ENCODE assay signal across 1 cellular context in the genomic region with DNA sequence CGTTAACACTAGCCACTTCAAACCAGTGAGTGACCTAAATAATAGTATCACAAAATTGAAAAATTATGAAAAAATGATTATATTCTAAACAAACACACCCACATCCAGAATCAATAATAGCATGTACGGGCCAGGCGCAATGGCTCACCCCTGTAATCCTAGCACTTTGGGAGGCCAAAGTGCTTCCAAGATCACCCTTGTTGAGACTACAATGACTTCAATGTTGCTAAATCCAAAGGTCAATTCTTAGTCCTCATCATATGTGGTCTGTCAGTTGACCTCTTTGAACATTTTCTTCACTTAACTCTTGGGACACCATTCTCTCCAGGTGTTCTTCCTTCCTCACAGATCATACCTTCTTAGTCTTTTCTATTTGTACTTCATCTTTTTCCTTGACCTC.
A peak's percentile ranks its signal among the peaks of the same experiment; 100 is the strongest.
TF ChIP-seq lines count a peak whose summit lies in the region.

No MANE protein-coding gene starts in this region.

TF ChIP-seq in HepG2, 621 proteins besides CTCF, POLR2A, EP300 and RAD21:
- TF ChIP-seq ZNF652 (CRISPR knock-in tag; IDR thresholded peaks at IDR 0.05; ENCODE audit: borderline replicate concordance, low read depth) (peak; percentile 53; the same call in 1 of the 2 replicates), ATRX (CRISPR knock-in tag; IDR thresholded peaks at IDR 0.05; ENCODE audit: borderline replicate concordance) (no peak), KDM2A (CRISPR knock-in tag; IDR thresholded peaks at IDR 0.05; ENCODE audit: borderline replicate concordance, low read depth) (no peak), HNF4A (CRISPR knock-in tag; IDR thresholded peaks at IDR 0.05) (peak; percentile 61; the same call in 1 of the 2 replicates), HNF4G (IDR thresholded peaks at IDR 0.05; ENCODE audit: borderline replicate concordance, low read depth, low read length) (peak; percentile 19; the same call in 1 of the 2 replicates), HNF4G (CRISPR knock-in tag; IDR thresholded peaks at IDR 0.05; ENCODE audit: borderline replicate concordance, low read depth) (no peak), SATB2 (CRISPR knock-in tag; IDR thresholded peaks at IDR 0.05) (no peak)
- TF ChIP-seq, protein P1, sequence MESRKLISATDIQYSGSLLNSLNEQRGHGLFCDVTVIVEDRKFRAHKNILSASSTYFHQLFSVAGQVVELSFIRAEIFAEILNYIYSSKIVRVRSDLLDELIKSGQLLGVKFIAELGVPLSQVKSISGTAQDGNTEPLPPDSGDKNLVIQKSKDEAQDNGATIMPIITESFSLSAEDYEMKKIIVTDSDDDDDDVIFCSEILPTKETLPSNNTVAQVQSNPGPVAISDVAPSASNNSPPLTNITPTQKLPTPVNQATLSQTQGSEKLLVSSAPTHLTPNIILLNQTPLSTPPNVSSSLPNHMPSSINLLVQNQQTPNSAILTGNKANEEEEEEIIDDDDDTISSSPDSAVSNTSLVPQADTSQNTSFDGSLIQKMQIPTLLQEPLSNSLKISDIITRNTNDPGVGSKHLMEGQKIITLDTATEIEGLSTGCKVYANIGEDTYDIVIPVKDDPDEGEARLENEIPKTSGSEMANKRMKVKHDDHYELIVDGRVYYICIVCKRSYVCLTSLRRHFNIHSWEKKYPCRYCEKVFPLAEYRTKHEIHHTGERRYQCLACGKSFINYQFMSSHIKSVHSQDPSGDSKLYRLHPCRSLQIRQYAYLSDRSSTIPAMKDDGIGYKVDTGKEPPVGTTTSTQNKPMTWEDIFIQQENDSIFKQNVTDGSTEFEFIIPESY (CRISPR knock-in tag; IDR thresholded peaks at IDR 0.05) = peak; percentile 58; the same call in 1 of the 2 replicates
